In genomic region chr17:57902800-57903759, GRCh38 we compare ENCODE assay signal across 8 cellular contexts. TPM values are rescaled to one million over a fixed set of nuclear protein-coding genes. Genes with fewer than 3 reads are reported as not detected.
DNase-seq lines count a peak whose midpoint lies in the region; ATAC-seq, FAIRE-seq and TF ChIP-seq lines count a peak whose summit lies in the region.

No MANE protein-coding gene starts in this region.

- H3K27me3 ChIP-seq in stomach smooth muscle (ENCODE audit: control insufficient read depth in 1 of 2, insufficient read depth in 2 of 2, low read length in 2 of 2), result no peaks in the 10 kb centered on the region

- no peaks in the 10 kb centered on the region for H3K36me3 ChIP-seq in stomach smooth muscle (ENCODE audit: control insufficient read depth in 2 of 2, insufficient read depth in 2 of 2, low read length in 2 of 2)

- TF ChIP-seq EP300 in A549 (IDR thresholded peaks at IDR 0.05), result peak; percentile 36 to 72; a peak in 2 of 5 replicates

- ATAC-seq in A549 (peak; percentile 85 to 87), GM18870 (IDR thresholded peaks at IDR 0.05; ENCODE audit: unreplicated experiment) (peak; percentile 46), HG03095 (IDR thresholded peaks at IDR 0.05; ENCODE audit: unreplicated experiment) (peak; percentile 56)

- CTCF ChIA-PET in A549 (lab: Yijun Ruan, JAX), result interaction anchor here (0.6 to 23.5 kb wide), 20 partner anchors 11 to 790 kb away, joined by 3 to 859 read pairs (median 5); partner anchors contain the start of genes CUEDC1, MRPS23 and VEZF1

- DNase-seq in A549 (ENCODE audit: low read depth in 1 of 2, low spot score in 1 of 2), result peak; percentile 95 to 99
- peak; percentile 71 for DNase-seq in NCI-H345 treated with DMSO at 0.1 percent for 48 hours (lab: John Stamatoyannopoulos, UW; ENCODE audit: unreplicated experiment)
- DNase-seq in astrocyte of the hippocampus (ENCODE audit: low read depth, low spot score), result peak; percentile 94
- peak; percentile 99 for DNase-seq in kidney tubule cell (ENCODE audit: low spot score)
- no peak for DNase-seq in NCI-H446 (lab: John Stamatoyannopoulos, UW)

- H3K9ac ChIP-seq in stomach smooth muscle (ENCODE audit: low read length in 2 of 2), result no peak overlapping the region

- no peak overlapping the region for H3K4me3 ChIP-seq in A549
- H3K4me3 ChIP-seq in stomach smooth muscle (ENCODE audit: low read length in 2 of 2), result peak overlapping the region in 1 of 2 donors; percentile 29

- peak; percentile 41 to 53 for TF ChIP-seq RAD21 in A549 (conservative IDR thresholded peaks at IDR 0.05 in 1 of 2, IDR thresholded peaks at IDR 0.05 in 1 of 2)

- H3K4me2 ChIP-seq in A549, result peak overlapping the region; percentile 77

- 53% methylated on average over 5 of the region's 5 CpGs for WGBS in A549 (ENCODE audit: missing lambda C conversion rate)

- H3K9me3 ChIP-seq in A549, result no peaks in the 10 kb centered on the region
- no peaks in the 10 kb centered on the region for H3K9me3 ChIP-seq in stomach smooth muscle (ENCODE audit: control insufficient read depth in 2 of 2, low read length in 2 of 2)

- peak overlapping the region; percentile 94 to 97 for H3K27ac ChIP-seq in A549
- peak overlapping the region; percentile 69 for H3K27ac ChIP-seq in stomach smooth muscle (ENCODE audit: low read length)

- POLR2A ChIA-PET in A549 (lab: Yijun Ruan, JAX), result interaction anchor here (0.5 to 2.4 kb wide), 13 partner anchors 11 to 821 kb away, joined by 3 to 16 read pairs (median 5); partner anchors contain the start of genes CUEDC1, DYNLL2, MRPS23 and VEZF1

- no peak for TF ChIP-seq POLR2A in A549 (IDR thresholded peaks at IDR 0.05; ENCODE audit: low read length)

- FAIRE-seq in A549 (lab: Jason Lieb, UNC), result peak; percentile 70

- TF ChIP-seq CTCF in A549 (IDR thresholded peaks at IDR 0.05), result no peak

- H3K4me1 ChIP-seq in A549 (peaks cover 82% of the 10 kb centered on the region), stomach smooth muscle (ENCODE audit: control insufficient read depth, insufficient read depth, low read length) (peaks cover 81% of the 10 kb centered on the region)

TF ChIP-seq in A549, 52 proteins besides CTCF, POLR2A, EP300 and RAD21 (continues in another document):
- TF ChIP-seq MAFK (IDR thresholded peaks at IDR 0.05; ENCODE audit: partially characterized antibody) (no peak), HOXA7 (CRISPR knock-in tag; IDR thresholded peaks at IDR 0.05) (no peak), REST (IDR thresholded peaks at IDR 0.05) (no peak), RNF2 (IDR thresholded peaks at IDR 0.05; ENCODE audit: borderline replicate concordance, low read depth) (no peak), FOXS1 (CRISPR knock-in tag; IDR thresholded peaks at IDR 0.05) (no peak), TFCP2L1 (CRISPR knock-in tag; IDR thresholded peaks at IDR 0.05) (peak; percentile 44; the same call in 1 of the 2 replicates), SMC3 (IDR thresholded peaks at IDR 0.05) (peak; percentile 49; the same call in 2 of the 3 replicates), FOSB (CRISPR knock-in tag; IDR thresholded peaks at IDR 0.05) (no peak), KDM5A (IDR thresholded peaks at IDR 0.05) (no peak), BCL3 (IDR thresholded peaks at IDR 0.05) (peak; percentile 27; the same call in 1 of the 3 replicates), HEYL (CRISPR knock-in tag; IDR thresholded peaks at IDR 0.05) (no peak), EHMT2 (IDR thresholded peaks at IDR 0.05; ENCODE audit: low read depth) (no peak), NR3C1 (IDR thresholded peaks at IDR 0.05) (no peak), CHD2 (IDR thresholded peaks at IDR 0.05; ENCODE audit: low read length, partially characterized antibody) (no peak), HMGXB4 (CRISPR knock-in tag; IDR thresholded peaks at IDR 0.05; ENCODE audit: borderline replicate concordance) (no peak), PHF8 (IDR thresholded peaks at IDR 0.05; ENCODE audit: borderline replicate concordance, low read depth) (no peak), POLR2AphosphoS2 (conservative IDR thresholded peaks at IDR 0.05; ENCODE audit: low read length) (no peak), NPAS2 (CRISPR knock-in tag; IDR thresholded peaks at IDR 0.05; ENCODE audit: borderline replicate concordance) (no peak), RFX5 (IDR thresholded peaks at IDR 0.05) (no peak), CBX2 (IDR thresholded peaks at IDR 0.05; ENCODE audit: borderline replicate concordance, low read depth) (no peak), ZFP36 (IDR thresholded peaks at IDR 0.05; ENCODE audit: borderline replicate concordance, partially characterized antibody) (no peak), HOXB5 (CRISPR knock-in tag; IDR thresholded peaks at IDR 0.05) (no peak), USF2 (IDR thresholded peaks at IDR 0.05) (no peak), ZNF302 (CRISPR knock-in tag; IDR thresholded peaks at IDR 0.05) (no peak), EHF (CRISPR knock-in tag; IDR thresholded peaks at IDR 0.05) (0 out of 2 replicates have a peak, but pooled peaks have one; percentile 19), MAZ (IDR thresholded peaks at IDR 0.05; ENCODE audit: borderline replicate concordance, low read depth, low read length) (no peak)

RNA-seq across cellular contexts. Expression of gene CUEDC1, which starts 52.1 kb away (rescaled TPM):
- polyA plus RNA-seq in A549 (2011; rRNA removed), result 44.3 and 54.8 TPM in 2 replicates
- 47.9 and 48.0 TPM in 2 replicates for polyA plus RNA-seq in A549 (2012; cell fraction: cytosol; rRNA removed)
- 222 and 260 TPM in 2 replicates for polyA plus RNA-seq in A549 (2012; cell fraction: nucleus; rRNA removed)
- polyA plus RNA-seq in A549 (2017; fragmentation: RNase III; extraction: RNeasy Plus Mini Kit Qiagen cat#74134 plus additional on column Dnase treatment), result 70.7 to 103 TPM (median 90.6 TPM) in 3 replicates
- polyA minus RNA-seq in A549 (2011; rRNA and poly(A)+ RNA removed), result 20.1 and 41.6 TPM in 2 replicates

RNA-seq across cellular contexts. Expression of gene MRPS23, which starts 53.2 kb away (rescaled TPM):
- polyA plus RNA-seq in A549 (2011; rRNA removed) (73.2 and 110 TPM in 2 replicates), A549 (2017; fragmentation: RNase III; extraction: RNeasy Plus Mini Kit Qiagen cat#74134 plus additional on column Dnase treatment) (140 to 164 TPM (median 153 TPM) in 3 replicates)
- polyA plus RNA-seq in A549 (2012; cell fraction: cytosol; rRNA removed), result 96.6 and 104 TPM in 2 replicates
- polyA plus RNA-seq in A549 (2012; cell fraction: nucleus; rRNA removed), result 45.7 and 49.9 TPM in 2 replicates
- polyA minus RNA-seq in A549 (2011; rRNA and poly(A)+ RNA removed), result 36.4 and 52.6 TPM in 2 replicates

Comparison
In these comparisons a context has a peak if more than half of its experiments do, and no peak if none do; other contexts are left out.
1. DNase-seq: peak in A549 (2 of 2), NCI-H345 treated with DMSO at 0.1 percent for 48 hours (single experiment), astrocyte of the hippocampus (single experiment) and kidney tubule cell (single experiment); none in NCI-H446 (0 of 2).
2. Peak in every context shown above with its lines, with median percentiles within 50 percentile points of each other: ATAC-seq.